10 cellular contexts compared by ENCODE assay signal in genomic region chr4:153789741-153790651, GRCh38. TPM values are rescaled to one million over a fixed set of nuclear protein-coding genes. Genes with fewer than 3 reads are reported as not detected.
DNase-seq lines count a peak whose midpoint lies in the region; ATAC-seq and TF ChIP-seq lines count a peak whose summit lies in the region.
"Had no signal": no experiment of that assay in that cellular context is flagged by ENCODE, and none has a peak within 500 bp of the region (broad histone marks: within the 10 kb centered on the region; RNA-seq: fewer than 3 reads in every experiment).

No MANE protein-coding gene starts in this region.

- no peak overlapping the region for H3K27ac Mint-ChIP-seq in activated CD8-positive, alpha-beta T cell treated with anti-CD3 and anti-CD28 coated beads for 36 hours

- no peak for TF ChIP-seq CTCF in GM13976 (IDR thresholded peaks at IDR 0.05; ENCODE audit: borderline replicate concordance, control extremely low read depth, extremely low read depth, insufficient read depth, missing control alignments)
- no peak for TF ChIP-seq CTCF in activated CD8-positive, alpha-beta T cell treated with anti-CD3 and anti-CD28 coated beads for 36 hours (IDR thresholded peaks at IDR 0.05)

- ATAC-seq in activated CD8-positive, alpha-beta T cell treated with anti-CD3 and anti-CD28 coated beads for 36 hours = no peak
- no peak for ATAC-seq in GM21528 (IDR thresholded peaks at IDR 0.05; ENCODE audit: low FRiP score, unreplicated experiment)
- ATAC-seq in GM21576 (IDR thresholded peaks at IDR 0.05; ENCODE audit: unreplicated experiment) = no peak

- H3K4me3 Mint-ChIP-seq in activated CD8-positive, alpha-beta T cell treated with anti-CD3 and anti-CD28 coated beads for 36 hours = no peak overlapping the region

- H3K9me3 Mint-ChIP-seq in activated CD8-positive, alpha-beta T cell treated with anti-CD3 and anti-CD28 coated beads for 36 hours = no peaks in the 10 kb centered on the region

- in situ Hi-C loops in GM13976 (cut with MboI; ENCODE audit: low sequenced_read_pairs, unreplicated experiment) = loop anchor here (25.0 kb wide), 1 partner anchor 722 kb away; no protein-coding TSS in a partner anchor

- CTCF ChIA-PET in activated CD8-positive, alpha-beta T cell treated with anti-CD3 and anti-CD28 coated beads for 36 hours (lab: Charles Lee) = interaction anchor here (0.8 to 2.4 kb wide), 8 partner anchors 9 to 444 kb away, joined by 3 to 8 read pairs (median 3); no protein-coding TSS in a partner anchor

- intact Hi-C loops in activated CD8-positive, alpha-beta T cell treated with anti-CD3 and anti-CD28 coated beads for 36 hours (cut with micrococcal nuclease) = loop anchor here (5.0 kb wide), 1 partner anchor 227 kb away; no protein-coding TSS in a partner anchor

- H3K27me3 Mint-ChIP-seq in activated CD8-positive, alpha-beta T cell treated with anti-CD3 and anti-CD28 coated beads for 36 hours = peaks cover 70% of the 10 kb centered on the region

- peak overlapping the region; percentile 46 for H3K4me3 ChIP-seq in skeletal muscle cell (ENCODE audit: low read depth, low read length)

- H3K4me1 Mint-ChIP-seq in activated CD8-positive, alpha-beta T cell treated with anti-CD3 and anti-CD28 coated beads for 36 hours (ENCODE audit: low read depth) = peaks cover 41% of the 10 kb centered on the region

- peak; percentile 26 for DNase-seq in GM13976 (ENCODE audit: low spot score)
- DNase-seq in activated CD8-positive, alpha-beta T cell treated with anti-CD3 and anti-CD28 coated beads for 36 hours = peak; percentile 9
- DNase-seq in iPS DF 4.7 (ENCODE audit: extremely low read depth, low spot score) = peak; percentile 95
- DNase-seq in skeletal muscle cell (ENCODE audit: low read depth) = no peak
- no peak for DNase-seq in NCI-H1694 treated with DMSO at 0.1 percent for 48 hours (lab: John Stamatoyannopoulos, UW)
- DNase-seq: effector memory CD4-positive, alpha-beta T cell; KBM-7; NCI-H524 treated with DMSO at 0.1 percent for 48 hours had no signal

- POLR2A ChIA-PET in activated CD8-positive, alpha-beta T cell treated with anti-CD3 and anti-CD28 coated beads for 36 hours (lab: Charles Lee) = interaction anchor here (0.8 kb wide), 1 partner anchor 276 kb away, joined by 3 read pairs; no protein-coding TSS in a partner anchor

- H3K36me3 Mint-ChIP-seq in activated CD8-positive, alpha-beta T cell treated with anti-CD3 and anti-CD28 coated beads for 36 hours (ENCODE audit: low read depth) = no peaks in the 10 kb centered on the region

RNA-seq across cellular contexts. Expression of gene SFRP2, which starts 1.1 kb away (rescaled TPM):
- not detected for total RNA-seq in activated CD8-positive, alpha-beta T cell treated with anti-CD3 and anti-CD28 coated beads for 36 hours

RNA-seq across cellular contexts. Expression of gene RNF175, which starts 30.2 kb away (rescaled TPM):
- total RNA-seq in activated CD8-positive, alpha-beta T cell treated with anti-CD3 and anti-CD28 coated beads for 36 hours = not detected

Comparison
In these comparisons a context has a peak if more than half of its experiments do, and no peak if none do; other contexts are left out.
1. DNase-seq: peak in GM13976 (single experiment), activated CD8-positive, alpha-beta T cell treated with anti-CD3 and anti-CD28 coated beads for 36 hours (single experiment) and iPS DF 4.7 (single experiment); none in skeletal muscle cell (single experiment) and NCI-H1694 treated with DMSO at 0.1 percent for 48 hours (single experiment).